9 cellular contexts compared by ENCODE assay signal in genomic region chr3:46930945-46931403, GRCh38. TPM values are rescaled to one million over a fixed set of nuclear protein-coding genes. Genes with fewer than 3 reads are reported as not detected.
A peak's percentile ranks its signal among the peaks of the same experiment; 100 is the strongest.
DNase-seq lines count a peak whose midpoint lies in the region; ATAC-seq and TF ChIP-seq lines count a peak whose summit lies in the region.
"Had no signal": no experiment of that assay in that cellular context is flagged by ENCODE, and none has a peak within 500 bp of the region (broad histone marks: within the 10 kb centered on the region; RNA-seq: fewer than 3 reads in every experiment).

No MANE protein-coding gene starts in this region.

- WGBS in gastroesophageal sphincter (ENCODE audit: low coverage in 1 of 2), 2 donors, result 22 to 61% methylated on average over 2 to 3 of the region's 3 CpGs

- H3K9me3 ChIP-seq in gastroesophageal sphincter (no peaks in the 10 kb centered on the region), HAP-1 (no peaks in the 10 kb centered on the region)

- POLR2A ChIA-PET in T-cell (lab: Charles Lee), result no interaction called here

- ATAC-seq in T-cell (replicated peaks in 1 of 4), result no peak
- ATAC-seq in gastroesophageal sphincter, result no peak
- ATAC-seq in sciatic nerve, result no peak
- no peak for ATAC-seq in GM21360 (IDR thresholded peaks at IDR 0.05; ENCODE audit: unreplicated experiment)

- H3K4me1 Mint-ChIP-seq in T-cell, result peaks cover 77 to 90% (median 87%) of the 10 kb centered on the region in 3 donors

- H3K4me3 ChIP-seq in gastroesophageal sphincter, result no peak overlapping the region
- no peak overlapping the region for H3K4me3 ChIP-seq in HAP-1

- CTCF ChIA-PET in T-cell (lab: Charles Lee), result interaction anchor here in 1 of 2 donors (0.7 kb wide), 1 partner anchor 396 kb away, joined by 3 read pairs; no protein-coding TSS in a partner anchor

- H3K4me3 Mint-ChIP-seq in T-cell, result peak overlapping the region in 1 of 3 donors; percentile 35

- peaks cover 26% of the 10 kb centered on the region for H3K36me3 Mint-ChIP-seq in T-cell

- H3K27me3 Mint-ChIP-seq in T-cell, result no peaks in the 10 kb centered on the region

- DNase-seq in EH (ENCODE audit: low read depth) (peak; percentile 74), T-cell (no peak), sciatic nerve (ENCODE audit: low spot score) (peak; percentile 14), GOT3 (lab: John Stamatoyannopoulos, UW) (no peak), HAP-1 (ENCODE audit: low spot score in 2 of 2) (no peak)
- DNase-seq in stimulated activated CD4-positive, alpha-beta T cell treated with anti-CD3 and anti-CD28 coated beads, Interleukin-1b, Interleukin-23, amount 100 ng/mL, for 48 hours, result no peak

- no peaks in the 10 kb centered on the region for H3K27me3 ChIP-seq in gastroesophageal sphincter
- H3K27me3 ChIP-seq in HAP-1 (ENCODE audit: low read depth), result no peaks in the 10 kb centered on the region

- H3K36me3 ChIP-seq in gastroesophageal sphincter (peaks cover 0 to 18% of the 10 kb centered on the region in 2 donors), HAP-1 (replicated peaks) (peaks cover 25% of the 10 kb centered on the region)

- no peak for TF ChIP-seq EP300 in gastroesophageal sphincter (IDR thresholded peaks at IDR 0.05)

- peak overlapping the region; percentile 67 to 89 (median 84) for H3K27ac ChIP-seq in gastroesophageal sphincter

- H3K4me1 ChIP-seq in gastroesophageal sphincter, result peaks cover 30 to 100% (median 95%) of the 10 kb centered on the region in 3 donors
- H3K4me1 ChIP-seq in HAP-1, result no peaks in the 10 kb centered on the region; the same call in 1 of the 2 replicates

- TF ChIP-seq CTCF in gastroesophageal sphincter (IDR thresholded peaks at IDR 0.05), result no peak

- in situ Hi-C loops in HAP-1 (cut with MboI; ENCODE audit: low sequenced_read_pairs), result no loop called here

- H3K27ac Mint-ChIP-seq in T-cell, result peak overlapping the region; percentile 74 to 79

- intact Hi-C loops in sciatic nerve (cut with DNase I), result no loop called here

- H3K9me3 Mint-ChIP-seq in T-cell, result peaks cover 0 to 10% (median 5%) of the 10 kb centered on the region in 3 donors

- TF ChIP-seq POLR2A in gastroesophageal sphincter (IDR thresholded peaks at IDR 0.05), result no peak

RNA-seq across cellular contexts. Expression of gene CCDC12, which starts 45.6 kb away (rescaled TPM):
- total RNA-seq in T-cell (10 to 100 TPM; 66.5 to 78.4 (median 72.8) TPM), gastroesophageal sphincter (10 to 100 TPM; 14.3 to 52.2 (median 42.0) TPM), sciatic nerve (40.9 TPM)

RNA-seq across cellular contexts. Expression of gene NBEAL2, which starts 48.5 kb away (rescaled TPM):
- total RNA-seq in T-cell (100 to 1,000 TPM; 141 to 206 (median 182) TPM), gastroesophageal sphincter (10 to 100 TPM; 12.3 to 23.2 (median 20.4) TPM), sciatic nerve (44.0 TPM)

RNA-seq across cellular contexts. Expression of gene PTH1R, which starts 53.5 kb away (rescaled TPM):
- total RNA-seq in T-cell, result under 1 TPM in 1 of 5 donors, not detected in 4; 0.32 TPM
- 10 to 100 TPM in 3 of 4 donors, 1 to 10 TPM in 1; 7.8 to 18.5 (median 14.5) TPM for total RNA-seq in gastroesophageal sphincter
- 6.6 TPM for total RNA-seq in sciatic nerve
- total RNA-seq: T-helper 2 cell treated with Interferon-gamma antibody and Interleukin-4, amounts not matched to agents 100 ng/mL and 5 ng/mL, for 36 hours had no signal

Comparison
In these comparisons a context has a peak if more than half of its experiments do, and no peak if none do; other contexts are left out.
1. DNase-seq: peak in EH (single experiment) and sciatic nerve (single experiment); none in T-cell (0 of 34), GOT3 (single experiment), stimulated activated CD4-positive, alpha-beta T cell treated with anti-CD3 and anti-CD28 coated beads, Interleukin-1b, Interleukin-23, amount 100 ng/mL, for 48 hours (single experiment) and HAP-1 (0 of 2).